9 cellular contexts compared by ENCODE assay signal in the genomic region with DNA sequence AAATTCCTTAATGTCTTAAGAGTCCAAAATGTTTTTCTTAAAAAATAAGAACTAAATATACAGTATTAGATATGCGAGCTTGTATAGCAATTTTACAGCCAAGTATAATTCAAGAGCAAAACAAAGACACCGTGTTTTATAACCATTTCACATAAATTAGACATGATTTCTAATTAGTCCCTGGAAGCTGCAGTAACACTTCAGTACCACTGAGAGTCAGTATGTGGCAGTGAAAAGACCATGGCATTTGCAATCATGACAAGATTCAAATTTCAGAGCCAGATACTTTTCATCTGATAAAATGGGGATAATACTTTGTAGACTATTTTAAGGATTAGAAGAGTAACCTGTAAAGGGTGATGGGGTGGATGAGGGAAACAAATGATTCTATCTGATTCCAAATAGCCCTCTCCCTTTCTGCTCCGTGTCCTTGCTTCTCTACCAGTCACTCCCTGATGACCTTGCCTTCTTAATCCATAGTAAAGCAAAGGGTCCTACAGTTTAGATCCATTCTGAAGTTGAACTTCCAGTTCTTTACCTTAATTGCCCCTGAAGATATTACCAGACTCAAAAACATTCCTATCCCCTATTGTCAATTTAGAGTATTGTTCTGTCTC.
DNase-seq lines count a peak whose midpoint lies in the region; ATAC-seq, FAIRE-seq and TF ChIP-seq lines count a peak whose summit lies in the region.
"Had no signal": no experiment of that assay in that cellular context is flagged by ENCODE, and none has a peak within 500 bp of the region (broad histone marks: within the 10 kb centered on the region; RNA-seq: fewer than 3 reads in every experiment).

No MANE protein-coding gene starts in this region.

- H3K27ac Mint-ChIP-seq in CD8-positive, alpha-beta T cell: no peak overlapping the region
- H3K27ac Mint-ChIP-seq in naive thymus-derived CD4-positive, alpha-beta T cell: no peak overlapping the region

- H3K27me3 Mint-ChIP-seq in CD8-positive, alpha-beta T cell (ENCODE audit: low read depth): no peaks in the 10 kb centered on the region
- no peaks in the 10 kb centered on the region for H3K27me3 Mint-ChIP-seq in naive thymus-derived CD4-positive, alpha-beta T cell

- no peaks in the 10 kb centered on the region for H3K9me3 Mint-ChIP-seq in CD8-positive, alpha-beta T cell
- peaks cover 0 to 4% (median 0%) of the 10 kb centered on the region in 11 donors for H3K9me3 Mint-ChIP-seq in naive thymus-derived CD4-positive, alpha-beta T cell

- H3K36me3 Mint-ChIP-seq in CD8-positive, alpha-beta T cell: peaks cover 6% of the 10 kb centered on the region
- H3K36me3 Mint-ChIP-seq in naive thymus-derived CD4-positive, alpha-beta T cell: peaks cover 0 to under 1% (median 0%) of the 10 kb centered on the region in 5 donors

- no peaks in the 10 kb centered on the region for H3K9me3 ChIP-seq in CD8-positive, alpha-beta T cell (ENCODE audit: low read length)
- H3K9me3 ChIP-seq in Panc1 (ENCODE audit: control insufficient read depth, insufficient read depth, low read depth, low read length): no peaks in the 10 kb centered on the region
- H3K9me3 ChIP-seq in naive thymus-derived CD4-positive, alpha-beta T cell (ENCODE audit: control insufficient read depth in 2 of 3, low read length in 3 of 3): no peaks in the 10 kb centered on the region
- H3K9me3 ChIP-seq: SJCRH30 had no signal

- no peaks in the 10 kb centered on the region for H3K27me3 ChIP-seq in CD8-positive, alpha-beta T cell (ENCODE audit: insufficient read depth, low read length)
- H3K27me3 ChIP-seq in Panc1 (ENCODE audit: control insufficient read depth, insufficient read depth, low read length): no peaks in the 10 kb centered on the region
- H3K27me3 ChIP-seq in naive thymus-derived CD4-positive, alpha-beta T cell (ENCODE audit: control insufficient read depth in 2 of 2, insufficient read depth in 2 of 2, low read length in 2 of 2): no peaks in the 10 kb centered on the region
- H3K27me3 ChIP-seq: SJCRH30 had no signal

- H3K4me1 Mint-ChIP-seq in CD8-positive, alpha-beta T cell (ENCODE audit: low read depth): no peaks in the 10 kb centered on the region
- H3K4me1 Mint-ChIP-seq in naive thymus-derived CD4-positive, alpha-beta T cell: no peaks in the 10 kb centered on the region

- POLR2A ChIA-PET in CD8-positive, alpha-beta T cell (lab: Charles Lee): interaction anchor here (0.6 kb wide), 1 partner anchor 166 kb away, joined by 3 read pairs; no protein-coding TSS in a partner anchor
- POLR2A ChIA-PET in Panc1 (lab: Charles Lee): no interaction called here
- POLR2A ChIA-PET in naive thymus-derived CD4-positive, alpha-beta T cell (lab: Charles Lee): no interaction called here

- intact Hi-C loops in CD8-positive, alpha-beta T cell (cut with DNase I, micrococcal nuclease): loop anchor here (1.0 to 5.0 kb wide), 5 partner anchors 178 to 342 kb away; a partner anchor contains a TSS
- intact Hi-C loops in Panc1 (cut with micrococcal nuclease; ENCODE audit: unreplicated experiment): loop anchor here (1.0 kb wide), 2 partner anchors 225 to 342 kb away; no protein-coding TSS in a partner anchor
- intact Hi-C loops in naive thymus-derived CD4-positive, alpha-beta T cell (cut with micrococcal nuclease): loop anchor here (1.0 to 10.0 kb wide), 4 partner anchors 178 to 342 kb away; no protein-coding TSS in a partner anchor

- no peaks in the 10 kb centered on the region for H3K4me1 ChIP-seq in CD8-positive, alpha-beta T cell (ENCODE audit: insufficient read depth, low read length)
- H3K4me1 ChIP-seq in Panc1 (ENCODE audit: control insufficient read depth, insufficient read depth, low read length): no peaks in the 10 kb centered on the region
- H3K4me1 ChIP-seq in naive thymus-derived CD4-positive, alpha-beta T cell (ENCODE audit: control insufficient read depth in 2 of 2, insufficient read depth in 2 of 2, low read length in 2 of 2): no peaks in the 10 kb centered on the region
- H3K4me1 ChIP-seq: SJCRH30 had no signal

- no peak for ATAC-seq in CD8-positive, alpha-beta T cell
- ATAC-seq in GM18868 (IDR thresholded peaks at IDR 0.05; ENCODE audit: unreplicated experiment): peak; percentile 83
- ATAC-seq in HG03460 (IDR thresholded peaks at IDR 0.05; ENCODE audit: unreplicated experiment): peak; percentile 89
- no peak for ATAC-seq in Panc1
- ATAC-seq in naive thymus-derived CD4-positive, alpha-beta T cell: peak; percentile 51

- CTCF ChIA-PET in CD8-positive, alpha-beta T cell (lab: Charles Lee): interaction anchor here (0.8 to 1.0 kb wide), 2 partner anchors 29 to 226 kb away, joined by 3 read pairs; no protein-coding TSS in a partner anchor
- CTCF ChIA-PET in Panc1 (lab: Charles Lee): interaction anchor here (1.0 kb wide), 1 partner anchor 343 kb away, joined by 3 read pairs; no protein-coding TSS in a partner anchor
- CTCF ChIA-PET in naive thymus-derived CD4-positive, alpha-beta T cell (lab: Charles Lee): no interaction called here

- TF ChIP-seq CTCF in CD8-positive, alpha-beta T cell (IDR thresholded peaks at IDR 0.05): peak; percentile 63
- TF ChIP-seq CTCF in Panc1 (IDR thresholded peaks at IDR 0.05): peak; percentile 72; the same call in 1 of the 2 replicates

- in situ Hi-C loops in Panc1 (cut with HindIII; ENCODE audit: low pct_unique_long_range_greater_than_20kb, low sequenced_read_pairs): no loop called here

- no peak overlapping the region for H3K27ac ChIP-seq in CD8-positive, alpha-beta T cell (ENCODE audit: low read depth, low read length)
- H3K27ac ChIP-seq in Panc1 (ENCODE audit: low read length): no peak overlapping the region
- no peak overlapping the region for H3K27ac ChIP-seq in naive thymus-derived CD4-positive, alpha-beta T cell (ENCODE audit: low read depth, low read length)
- H3K27ac ChIP-seq: SJCRH30 had no signal

- no peak overlapping the region for H3K4me3 ChIP-seq in CD8-positive, alpha-beta T cell (ENCODE audit: low read depth, low read length)
- no peak overlapping the region for H3K4me3 ChIP-seq in Panc1 (ENCODE audit: low read depth in 2 of 2, low read length in 2 of 2)
- no peak overlapping the region for H3K4me3 ChIP-seq in naive thymus-derived CD4-positive, alpha-beta T cell (ENCODE audit: low read length)
- H3K4me3 ChIP-seq: SJCRH30 had no signal

- no peak overlapping the region for H3K4me3 Mint-ChIP-seq in CD8-positive, alpha-beta T cell
- H3K4me3 Mint-ChIP-seq in naive thymus-derived CD4-positive, alpha-beta T cell: no peak overlapping the region

- H3K36me3 ChIP-seq in CD8-positive, alpha-beta T cell (ENCODE audit: insufficient read depth, low read length): no peaks in the 10 kb centered on the region
- H3K36me3 ChIP-seq in Panc1 (ENCODE audit: control insufficient read depth, insufficient read depth, low read length): no peaks in the 10 kb centered on the region
- no peaks in the 10 kb centered on the region for H3K36me3 ChIP-seq in naive thymus-derived CD4-positive, alpha-beta T cell (ENCODE audit: control insufficient read depth in 2 of 3, insufficient read depth in 3 of 3, low read length in 3 of 3)
- H3K36me3 ChIP-seq: SJCRH30 had no signal

- no peak for DNase-seq in CD8-positive, alpha-beta T cell
- peak; percentile 12 for DNase-seq in Panc1 (ENCODE audit: low read depth, low spot score)
- peak; percentile 43 for DNase-seq in epidermal melanocyte (ENCODE audit: insufficient read length, low spot score)
- DNase-seq in naive thymus-derived CD4-positive, alpha-beta T cell: peak in 4 of 9 donors; percentile 2 to 22 (median 8)
- no peak for DNase-seq in HTR-8/SVneo (ENCODE audit: insufficient read length, low spot score)
- no peak for DNase-seq in NCI-H1048 (lab: John Stamatoyannopoulos, UW)

- no peak for FAIRE-seq in HTR-8/SVneo (lab: Jason Lieb, UNC)

- no TSS peak for BruUV-seq in Panc1 (replicated peaks; lab: Mats Ljungman, UMichigan)

Comparison
In these comparisons a context has a peak if more than half of its experiments do, and no peak if none do; other contexts are left out.
1. ATAC-seq: peak in GM18868 (single experiment), HG03460 (single experiment) and naive thymus-derived CD4-positive, alpha-beta T cell (single experiment); none in CD8-positive, alpha-beta T cell (single experiment) and Panc1 (single experiment).
2. DNase-seq: peak in Panc1 (single experiment) and epidermal melanocyte (single experiment); none in CD8-positive, alpha-beta T cell (0 of 7), HTR-8/SVneo (single experiment) and NCI-H1048 (single experiment).